In the genomic region with DNA sequence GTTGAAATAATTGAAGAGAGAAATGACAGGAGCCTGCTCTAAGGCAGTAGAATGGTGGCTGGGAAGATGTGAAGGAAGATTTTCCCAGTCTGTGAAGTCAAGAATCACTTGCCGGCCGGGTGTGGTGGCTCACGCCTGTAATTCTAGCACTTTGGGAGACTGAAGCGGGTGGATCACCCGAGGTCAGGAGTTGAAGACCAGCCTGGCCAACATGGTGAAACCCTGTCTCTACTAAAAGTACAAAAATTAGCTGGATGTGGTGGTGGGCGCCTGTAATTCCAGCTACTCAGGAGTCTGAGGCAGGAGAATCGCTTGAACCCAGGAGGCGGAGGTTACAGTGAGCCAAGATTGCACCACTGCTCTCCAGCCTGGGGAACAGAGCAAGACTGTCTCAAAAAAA, we compare ENCODE assay signal across 3 cellular contexts. TPM values are rescaled to one million over a fixed set of nuclear protein-coding genes. Genes with fewer than 3 reads are reported as not detected.
"Had no signal": no experiment of that assay in that cellular context is flagged by ENCODE, and none has a peak within 500 bp of the region (broad histone marks: within the 10 kb centered on the region; RNA-seq: fewer than 3 reads in every experiment).

No MANE protein-coding gene starts in this region.

RNA-seq across cellular contexts. Expression of gene LAMC2, which starts 54.8 kb away (rescaled TPM):
- total RNA-seq: naive thymus-derived CD8-positive, alpha-beta T cell; neural crest cell; T-helper 17 cell had no signal
- polyA plus RNA-seq: naive thymus-derived CD8-positive, alpha-beta T cell had no signal
